8 cellular contexts compared by ENCODE assay signal in the genomic region with DNA sequence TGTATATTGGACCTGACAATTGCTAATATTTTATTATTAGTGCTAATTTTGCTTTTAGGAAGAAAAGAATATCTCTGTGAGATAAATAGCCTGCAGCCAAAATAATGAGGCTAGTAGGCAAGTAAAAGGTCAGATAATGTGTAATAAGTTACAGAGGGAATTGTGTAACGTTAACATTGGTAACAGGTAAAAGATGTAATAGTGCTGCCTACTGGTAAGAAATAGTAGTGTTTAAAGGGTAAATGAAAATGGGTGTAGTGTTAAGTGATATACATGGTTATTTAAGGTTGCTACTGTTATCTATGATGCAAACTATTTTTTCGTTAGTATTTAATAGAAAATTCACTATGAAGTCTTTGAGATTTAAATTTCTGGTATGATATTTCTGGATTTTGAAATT. TPM values are rescaled to one million over a fixed set of nuclear protein-coding genes. Genes with fewer than 3 reads are reported as not detected.
DNase-seq lines count a peak whose midpoint lies in the region; ATAC-seq and TF ChIP-seq lines count a peak whose summit lies in the region.

No MANE protein-coding gene starts in this region.

- no peaks in the 10 kb centered on the region for H3K79me2 ChIP-seq in MM.1S (ENCODE audit: low read length)

- H3K9me3 ChIP-seq in MM.1S (replicated peaks; ENCODE audit: insufficient read depth, low read length) (no peaks in the 10 kb centered on the region), body of pancreas (no peaks in the 10 kb centered on the region), sigmoid colon (no peaks in the 10 kb centered on the region)
- no peaks in the 10 kb centered on the region for H3K9me3 ChIP-seq in CD8-positive, alpha-beta T cell (ENCODE audit: low read length)

- H3K9me2 ChIP-seq in MM.1S (replicated peaks; ENCODE audit: insufficient read depth, low read length), result no peaks in the 10 kb centered on the region

- POLR2A ChIA-PET in CD8-positive, alpha-beta T cell (lab: Charles Lee), result no interaction called here

- H3K4me1 Mint-ChIP-seq in Calu3 (ENCODE audit: low read depth, unreplicated experiment), result peaks cover 7% of the 10 kb centered on the region
- no peaks in the 10 kb centered on the region for H3K4me1 Mint-ChIP-seq in CD8-positive, alpha-beta T cell (ENCODE audit: low read depth)

- H3K9ac ChIP-seq in MM.1S (ENCODE audit: low read length), result no peak overlapping the region

- no peak overlapping the region for H3K4me3 Mint-ChIP-seq in Calu3 (ENCODE audit: low read depth, unreplicated experiment)
- no peak overlapping the region for H3K4me3 Mint-ChIP-seq in CD8-positive, alpha-beta T cell

- H3K9me3 Mint-ChIP-seq in Calu3 (ENCODE audit: low read depth, unreplicated experiment), result no peaks in the 10 kb centered on the region
- no peaks in the 10 kb centered on the region for H3K9me3 Mint-ChIP-seq in CD8-positive, alpha-beta T cell

- H3K36me3 ChIP-seq in MM.1S (replicated peaks; ENCODE audit: insufficient read depth, low read length), result no peaks in the 10 kb centered on the region
- no peaks in the 10 kb centered on the region for H3K36me3 ChIP-seq in body of pancreas (replicated peaks in 1 of 2; ENCODE audit: insufficient read depth in 1 of 2, low read depth in 2 of 2)
- H3K36me3 ChIP-seq in sigmoid colon, result no peaks in the 10 kb centered on the region
- no peaks in the 10 kb centered on the region for H3K36me3 ChIP-seq in CD8-positive, alpha-beta T cell (ENCODE audit: insufficient read depth, low read length)

- no peaks in the 10 kb centered on the region for H3K4me1 ChIP-seq in MM.1S (ENCODE audit: low read length)
- peaks cover 12% of the 10 kb centered on the region for H3K4me1 ChIP-seq in body of pancreas
- peaks cover 0 to 39% (median 4%) of the 10 kb centered on the region in 4 donors for H3K4me1 ChIP-seq in sigmoid colon
- H3K4me1 ChIP-seq in CD8-positive, alpha-beta T cell (ENCODE audit: insufficient read depth, low read length), result no peaks in the 10 kb centered on the region

- 7 to 12% methylated on average over 2 of the region's 2 CpGs for WGBS in body of pancreas, 2 donors
- 12 to 26% methylated on average over 2 of the region's 2 CpGs for WGBS in sigmoid colon, 2 donors

- TF ChIP-seq EP300 in sigmoid colon (IDR thresholded peaks at IDR 0.05), result no peak

- H3K27me3 Mint-ChIP-seq in Calu3 (ENCODE audit: unreplicated experiment), result no peaks in the 10 kb centered on the region
- no peaks in the 10 kb centered on the region for H3K27me3 Mint-ChIP-seq in CD8-positive, alpha-beta T cell (ENCODE audit: low read depth)

- H2AFZ ChIP-seq in MM.1S (ENCODE audit: low read length), result no peak overlapping the region

- H3K27ac Mint-ChIP-seq in Calu3 (ENCODE audit: unreplicated experiment), result no peak overlapping the region
- H3K27ac Mint-ChIP-seq in CD8-positive, alpha-beta T cell, result no peak overlapping the region

- H3K36me3 Mint-ChIP-seq in Calu3 (ENCODE audit: insufficient read depth, unreplicated experiment), result no peaks in the 10 kb centered on the region
- H3K36me3 Mint-ChIP-seq in CD8-positive, alpha-beta T cell, result no peaks in the 10 kb centered on the region

- ATAC-seq in GM21390 (IDR thresholded peaks at IDR 0.05; ENCODE audit: unreplicated experiment) (peak; percentile 82), body of pancreas (peak; percentile 96)
- no peak for ATAC-seq in CD8-positive, alpha-beta T cell

- H3K27me3 ChIP-seq in MM.1S (replicated peaks; ENCODE audit: insufficient read depth, low read length) (no peaks in the 10 kb centered on the region), body of pancreas (no peaks in the 10 kb centered on the region), sigmoid colon (no peaks in the 10 kb centered on the region)
- no peaks in the 10 kb centered on the region for H3K27me3 ChIP-seq in CD8-positive, alpha-beta T cell (ENCODE audit: insufficient read depth, low read length)

- H3F3A ChIP-seq in MM.1S (ENCODE audit: insufficient read depth, low read length), result no peaks in the 10 kb centered on the region

- TF ChIP-seq CTCF in Calu3 (IDR thresholded peaks at IDR 0.05; ENCODE audit: unreplicated experiment) (peak; percentile 55), MM.1S (IDR thresholded peaks at IDR 0.05; ENCODE audit: low read length) (peak; percentile 57), body of pancreas (IDR thresholded peaks at IDR 0.05) (peak; percentile 13 to 90 (median 79)), sigmoid colon (IDR thresholded peaks at IDR 0.05) (peak; percentile 44 to 66 (median 50))
- TF ChIP-seq CTCF in CD8-positive, alpha-beta T cell (IDR thresholded peaks at IDR 0.05), result no peak

- CTCF ChIA-PET in Calu3 (lab: Charles Lee), result no interaction called here
- CTCF ChIA-PET in CD8-positive, alpha-beta T cell (lab: Charles Lee), result no interaction called here

- BruUV-seq in Calu3 (replicated peaks; lab: Mats Ljungman, UMichigan), result no TSS peak

- H4K20me1 ChIP-seq in MM.1S (ENCODE audit: insufficient read depth, low read length), result no peaks in the 10 kb centered on the region

- no peak for TF ChIP-seq POLR2A in body of pancreas (IDR thresholded peaks at IDR 0.05)
- TF ChIP-seq POLR2A in sigmoid colon (IDR thresholded peaks at IDR 0.05), result no peak

- H3K27ac ChIP-seq in MM.1S (ENCODE audit: low read length) (no peak overlapping the region), body of pancreas (no peak overlapping the region), sigmoid colon (peak overlapping the region in 3 of 4 donors; percentile 20 to 69 (median 67))
- H3K27ac ChIP-seq in CD8-positive, alpha-beta T cell (ENCODE audit: low read depth, low read length), result no peak overlapping the region

- H3K4me3 ChIP-seq in MM.1S (ENCODE audit: low read length), result no peak overlapping the region
- no peak overlapping the region for H3K4me3 ChIP-seq in body of pancreas
- no peak overlapping the region for H3K4me3 ChIP-seq in sigmoid colon
- H3K4me3 ChIP-seq in CD8-positive, alpha-beta T cell (ENCODE audit: low read depth, low read length), result no peak overlapping the region

- intact Hi-C loops in Calu3 (cut with micrococcal nuclease; ENCODE audit: unreplicated experiment) (loop anchor here (1.0 to 5.0 kb wide), 4 partner anchors 93 to 379 kb away; no protein-coding TSS in a partner anchor), body of pancreas (cut with DNase I) (no loop called here), sigmoid colon (cut with DNase I) (no loop called here)
- intact Hi-C loops in CD8-positive, alpha-beta T cell (cut with DNase I, micrococcal nuclease), result no loop called here

- no peak for DNase-seq in Calu3
- DNase-seq in MM.1S, result peak; percentile 51
- DNase-seq in body of pancreas, result no peak
- no peak for DNase-seq in sigmoid colon
- DNase-seq in hippocampal formation (lab: John Stamatoyannopoulos, UW), result no peak
- no peak for DNase-seq in epidermal melanocyte (ENCODE audit: insufficient read length, low spot score)
- no peak for DNase-seq in CD8-positive, alpha-beta T cell

- no peak overlapping the region for H3K4me2 ChIP-seq in MM.1S (ENCODE audit: low read depth, low read length)

RNA-seq across cellular contexts. Expression of gene FOXP2, which starts 9.2 kb away (rescaled TPM):
- total RNA-seq in Calu3 (2022) (1.6 and 2.5 TPM in 2 replicates), body of pancreas (10 to 100 TPM; 15.5 to 16.6 TPM), sigmoid colon (100 to 1,000 TPM in 2 of 4 donors, 10 to 100 TPM in 2; 91.2 to 150 (median 102) TPM)
- 1 to 10 TPM; 1.6 to 3.0 (median 2.8) TPM for polyA plus RNA-seq in sigmoid colon
- total RNA-seq in CD8-positive, alpha-beta T cell, result not detected

Comparison
In these comparisons a context has a peak if more than half of its experiments do, and no peak if none do; other contexts are left out.
1. H3K27ac ChIP-seq: peak in sigmoid colon (3 of 4); none in MM.1S (single experiment), body of pancreas (0 of 4) and CD8-positive, alpha-beta T cell (single experiment).
2. RNA of gene FOXP2, which starts 9.2 kb away (total RNA-seq): 91.2 to 150 TPM in sigmoid colon; 15.5 to 16.6 TPM in body of pancreas, 1.6 to 2.5 TPM in Calu3 and not detected in CD8-positive, alpha-beta T cell; every median in the first group is over 4 times any median in the second.